15 cellular contexts compared by ENCODE assay signal in the genomic region with DNA sequence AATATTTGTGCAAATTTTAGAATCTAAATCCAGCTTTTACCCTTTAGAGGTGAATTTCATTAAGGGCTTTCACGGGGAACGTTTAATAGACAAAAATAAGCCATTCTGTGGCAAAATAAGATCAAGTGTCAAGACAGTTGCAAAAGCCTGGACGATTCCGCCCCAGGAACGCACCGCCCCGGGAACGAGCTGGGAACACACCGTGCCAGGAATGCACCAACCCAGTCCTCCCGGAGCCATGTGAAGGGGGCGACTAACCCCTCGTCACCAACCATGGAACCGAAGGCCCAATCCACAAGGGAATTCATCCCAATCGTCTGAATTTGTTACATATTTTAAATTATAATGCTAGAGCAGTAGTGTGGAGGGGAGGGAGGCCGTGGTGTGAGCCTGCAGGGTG. TPM values are rescaled to one million over a fixed set of nuclear protein-coding genes. Genes with fewer than 3 reads are reported as not detected.
A peak's percentile ranks its signal among the peaks of the same experiment; 100 is the strongest.
DNase-seq lines count a peak whose midpoint lies in the region; ATAC-seq and TF ChIP-seq lines count a peak whose summit lies in the region.
"Had no signal": no experiment of that assay in that cellular context is flagged by ENCODE, and none has a peak within 500 bp of the region (broad histone marks: within the 10 kb centered on the region; RNA-seq: fewer than 3 reads in every experiment).

No MANE protein-coding gene starts in this region.

- H3K9me3 Mint-ChIP-seq in WTC11: no peaks in the 10 kb centered on the region
- peaks cover 5% of the 10 kb centered on the region for H3K9me3 Mint-ChIP-seq in glutamatergic neuron (ENCODE audit: unreplicated experiment)
- no peaks in the 10 kb centered on the region for H3K9me3 Mint-ChIP-seq in progenitor cell of endocrine pancreas (ENCODE audit: low read depth)
- H3K9me3 Mint-ChIP-seq: CD4-positive, CD25-positive, alpha-beta regulatory T cell; CD8-positive, alpha-beta T cell; GM23338; HFFc6 had no signal

- H3K27ac Mint-ChIP-seq in WTC11 (peak overlapping the region; percentile 99; the same call in 1 of the 2 replicates), glutamatergic neuron (ENCODE audit: unreplicated experiment) (peak overlapping the region; percentile 59), progenitor cell of endocrine pancreas (peak overlapping the region; percentile 7)
- H3K27ac Mint-ChIP-seq: CD4-positive, CD25-positive, alpha-beta regulatory T cell; CD8-positive, alpha-beta T cell; GM23338; HFFc6 had no signal

- DNase-seq in D341Med (ENCODE audit: low spot score): peak; percentile 31
- no peak for DNase-seq in WTC11 (ENCODE audit: low spot score)
- DNase-seq in glutamatergic neuron: no peak
- DNase-seq in progenitor cell of endocrine pancreas (ENCODE audit: low spot score, unreplicated experiment): no peak
- DNase-seq in T-helper 1 cell: no peak
- DNase-seq in NCI-H1694 treated with DMSO at 0.1 percent for 48 hours (lab: John Stamatoyannopoulos, UW): no peak
- DNase-seq in DMS53 (lab: John Stamatoyannopoulos, UW): no peak
- DNase-seq: Caco-2; CD4-positive, CD25-positive, alpha-beta regulatory T cell; CD8-positive, alpha-beta T cell; DMS 273 treated with DMSO at 0.1 percent for 48 hours; DMS79 treated with DMSO at 0.1 percent for 48 hours; GF-D8; HFFc6 had no signal

- peaks cover 45% of the 10 kb centered on the region for H3K4me1 Mint-ChIP-seq in WTC11
- peaks cover 6% of the 10 kb centered on the region for H3K4me1 Mint-ChIP-seq in glutamatergic neuron (ENCODE audit: low read depth, unreplicated experiment)
- no peaks in the 10 kb centered on the region for H3K4me1 Mint-ChIP-seq in progenitor cell of endocrine pancreas (ENCODE audit: low read depth)

- TF ChIP-seq CTCF in WTC11 (IDR thresholded peaks at IDR 0.05) (no peak), glutamatergic neuron (IDR thresholded peaks at IDR 0.05; ENCODE audit: partially characterized antibody, unreplicated experiment) (no peak), progenitor cell of endocrine pancreas (IDR thresholded peaks at IDR 0.05; ENCODE audit: unreplicated experiment) (no peak)

- no peak overlapping the region for H3K4me3 Mint-ChIP-seq in WTC11
- no peak overlapping the region for H3K4me3 Mint-ChIP-seq in glutamatergic neuron (ENCODE audit: unreplicated experiment)
- no peak overlapping the region for H3K4me3 Mint-ChIP-seq in progenitor cell of endocrine pancreas (ENCODE audit: low read depth)
- H3K4me3 Mint-ChIP-seq: CD4-positive, CD25-positive, alpha-beta regulatory T cell; CD8-positive, alpha-beta T cell; GM23338; HFFc6 had no signal

- ATAC-seq in WTC11: no peak
- ATAC-seq: CD8-positive, alpha-beta T cell; GM23338 had no signal

- CTCF ChIA-PET in WTC11 (lab: Charles Lee): no interaction called here

- H3K27me3 Mint-ChIP-seq in WTC11 (ENCODE audit: low read depth): no peaks in the 10 kb centered on the region
- peaks cover 8% of the 10 kb centered on the region for H3K27me3 Mint-ChIP-seq in glutamatergic neuron (ENCODE audit: unreplicated experiment)
- no peaks in the 10 kb centered on the region for H3K27me3 Mint-ChIP-seq in progenitor cell of endocrine pancreas

- peaks cover 17% of the 10 kb centered on the region for H3K36me3 Mint-ChIP-seq in WTC11
- H3K36me3 Mint-ChIP-seq in glutamatergic neuron (ENCODE audit: unreplicated experiment): peaks cover 10% of the 10 kb centered on the region
- H3K36me3 Mint-ChIP-seq in progenitor cell of endocrine pancreas (ENCODE audit: insufficient read depth): peaks cover 12% of the 10 kb centered on the region

- POLR2A ChIA-PET in WTC11 (lab: Charles Lee): no interaction called here

TF ChIP-seq in WTC11, 78 proteins besides CTCF, POLR2A, EP300 and RAD21:
- no peak for TF ChIP-seq ZNF219 (CRISPR knock-in tag; IDR thresholded peaks at IDR 0.05; ENCODE audit: borderline replicate concordance)
- TF ChIP-seq TCF7 (CRISPR knock-in tag; IDR thresholded peaks at IDR 0.05; ENCODE audit: low read depth): no peak
- no peak for TF ChIP-seq TEAD1 (CRISPR knock-in tag; IDR thresholded peaks at IDR 0.05)
- TF ChIP-seq OVOL2 (CRISPR knock-in tag; IDR thresholded peaks at IDR 0.05; ENCODE audit: borderline replicate concordance): no peak
- TF ChIP-seq NFYB (CRISPR knock-in tag; conservative IDR thresholded peaks at IDR 0.05; ENCODE audit: low read depth): no peak
- TF ChIP-seq MYBL2 (CRISPR knock-in tag; IDR thresholded peaks at IDR 0.05): no peak

RNA-seq across cellular contexts. Expression of a gene that starts 20.8 kb away (rescaled TPM):
- 19.7 to 20.4 TPM (median 20.3 TPM) in 3 replicates for total RNA-seq in WTC11 (2021)
- 12.6 TPM for total RNA-seq in glutamatergic neuron (ENCODE audit: unreplicated experiment)
- 7.7 and 7.9 TPM in 2 replicates for total RNA-seq in progenitor cell of endocrine pancreas

RNA-seq across cellular contexts. Expression of a gene that starts 43.9 kb away (rescaled TPM):
- 69.3 to 87.3 TPM (median 71.6 TPM) in 3 replicates for total RNA-seq in WTC11 (2021)
- 77.8 TPM for total RNA-seq in glutamatergic neuron (ENCODE audit: unreplicated experiment)
- total RNA-seq in progenitor cell of endocrine pancreas: 68.2 and 71.2 TPM in 2 replicates

RNA-seq across cellular contexts. Expression of a gene that starts 55.5 kb away (rescaled TPM):
- 56.2 to 70.2 TPM (median 56.6 TPM) in 3 replicates for total RNA-seq in WTC11 (2021)
- 57.8 TPM for total RNA-seq in glutamatergic neuron (ENCODE audit: unreplicated experiment)
- total RNA-seq in progenitor cell of endocrine pancreas: 66.7 and 71.6 TPM in 2 replicates

Comparison
In these comparisons a context has a peak if more than half of its experiments do, and no peak if none do; other contexts are left out.
1. H3K27ac Mint-ChIP-seq: peak in every context shown above with its lines; median percentile 99 in WTC11; 59 in glutamatergic neuron; 7 in progenitor cell of endocrine pancreas.